In the genomic region with DNA sequence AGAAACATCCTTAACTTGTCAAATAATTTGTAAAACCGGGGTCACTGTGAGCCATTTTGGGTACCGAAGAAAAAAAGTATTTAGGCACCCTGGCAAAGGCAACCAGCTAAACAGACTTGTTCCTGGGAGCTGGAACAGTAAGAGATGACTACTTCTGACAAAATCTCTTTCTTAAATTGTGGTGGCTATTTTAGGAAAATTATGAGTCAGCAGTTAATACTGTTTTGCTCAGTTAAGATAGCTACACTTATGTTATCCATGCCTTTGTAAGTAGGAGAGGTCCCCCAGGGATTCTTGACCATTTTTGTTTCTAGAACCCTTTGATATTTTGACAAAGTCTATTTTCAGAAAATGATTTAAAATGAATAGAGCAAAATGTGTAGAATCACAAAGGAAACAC, we compare ENCODE assay signal across 14 cellular contexts.
A peak's percentile ranks its signal among the peaks of the same experiment; 100 is the strongest.
DNase-seq lines count a peak whose midpoint lies in the region; ATAC-seq, FAIRE-seq and TF ChIP-seq lines count a peak whose summit lies in the region.
"Had no signal": no experiment of that assay in that cellular context is flagged by ENCODE, and none has a peak within 500 bp of the region (broad histone marks: within the 10 kb centered on the region; RNA-seq: fewer than 3 reads in every experiment).

No MANE protein-coding gene starts in this region.

- no peaks in the 10 kb centered on the region for H3K27me3 ChIP-seq in breast epithelium
- H3K27me3 ChIP-seq in astrocyte (ENCODE audit: insufficient read depth, low read length): no peaks in the 10 kb centered on the region
- H3K27me3 ChIP-seq in cardiac muscle cell: no peaks in the 10 kb centered on the region
- H3K27me3 ChIP-seq in thoracic aorta (replicated peaks; ENCODE audit: insufficient read depth): no peaks in the 10 kb centered on the region
- H3K27me3 ChIP-seq: dorsolateral prefrontal cortex had no signal

- H3K27me3 Mint-ChIP-seq in MCF 10A (ENCODE audit: insufficient read depth, unreplicated experiment): no peaks in the 10 kb centered on the region
- no peaks in the 10 kb centered on the region for H3K27me3 Mint-ChIP-seq in astrocyte (ENCODE audit: low read depth, unreplicated experiment)
- H3K27me3 Mint-ChIP-seq: natural killer cell treated with Interleukin-12 subunit alpha and Interleukin-12 subunit beta and Interleukin-15 and Interleukin-18, amount 100 ng/mL, for 72 hours had no signal

- H3K4me3 ChIP-seq in breast epithelium (no peak overlapping the region), astrocyte (ENCODE audit: insufficient read depth, low read depth, low read length) (no peak overlapping the region), cardiac muscle cell (no peak overlapping the region), thoracic aorta (peak overlapping the region; percentile 24)
- H3K4me3 ChIP-seq: dorsolateral prefrontal cortex had no signal

- H3K27ac ChIP-seq in breast epithelium (no peak overlapping the region), astrocyte (ENCODE audit: low read depth, low read length) (peak overlapping the region; percentile 23), cardiac muscle cell (peak overlapping the region; percentile 78), thoracic aorta (peak overlapping the region; percentile 35 to 56)

- H3K27ac Mint-ChIP-seq in MCF 10A (ENCODE audit: low read depth, unreplicated experiment) (no peak overlapping the region), astrocyte (ENCODE audit: unreplicated experiment) (no peak overlapping the region)

- FAIRE-seq in astrocyte (lab: Jason Lieb, UNC): no peak

- H2AFZ ChIP-seq in astrocyte (ENCODE audit: low read depth, low read length): no peak overlapping the region

- TF ChIP-seq POLR2A in breast epithelium (IDR thresholded peaks at IDR 0.05): no peak

- POLR2A ChIA-PET in MCF 10A (lab: Yijun Ruan, JAX): interaction anchor here (0.8 to 1.7 kb wide), 4 partner anchors 15 to 636 kb away, joined by 3 to 4 read pairs (median 3); no protein-coding TSS in a partner anchor

- H3K36me3 ChIP-seq in breast epithelium (no peaks in the 10 kb centered on the region), astrocyte (ENCODE audit: insufficient read depth, low read length) (peaks cover 4% of the 10 kb centered on the region), cardiac muscle cell (no peaks in the 10 kb centered on the region), thoracic aorta (no peaks in the 10 kb centered on the region)

- no peak for TF ChIP-seq CTCF in MCF 10A (IDR thresholded peaks at IDR 0.05; ENCODE audit: unreplicated experiment)
- TF ChIP-seq CTCF in breast epithelium (IDR thresholded peaks at IDR 0.05): no peak
- TF ChIP-seq CTCF in astrocyte (IDR thresholded peaks at IDR 0.05; ENCODE audit: insufficient read depth, low read depth, low read length): no peak
- no peak for TF ChIP-seq CTCF in cardiac muscle cell (IDR thresholded peaks at IDR 0.05; ENCODE audit: low read depth, low read length)
- no peak for TF ChIP-seq CTCF in thoracic aorta (IDR thresholded peaks at IDR 0.05)

- H4K20me1 ChIP-seq in astrocyte (ENCODE audit: insufficient read depth, low read length): peaks cover 4% of the 10 kb centered on the region

- peak overlapping the region; percentile 35 for H3K4me2 ChIP-seq in astrocyte (ENCODE audit: low read length)

- BruUV-seq in MCF 10A (replicated peaks; lab: Mats Ljungman, UMichigan): no TSS peak

- peaks cover 15% of the 10 kb centered on the region for H3K36me3 Mint-ChIP-seq in MCF 10A (ENCODE audit: insufficient read depth, unreplicated experiment)
- H3K36me3 Mint-ChIP-seq in astrocyte (ENCODE audit: low read depth, unreplicated experiment): peaks cover 1% of the 10 kb centered on the region

- no peaks in the 10 kb centered on the region for H3K9me3 Mint-ChIP-seq in MCF 10A (ENCODE audit: unreplicated experiment)
- H3K9me3 Mint-ChIP-seq in astrocyte (ENCODE audit: unreplicated experiment): no peaks in the 10 kb centered on the region
- H3K9me3 Mint-ChIP-seq: natural killer cell treated with Interleukin-12 subunit alpha and Interleukin-12 subunit beta and Interleukin-15 and Interleukin-18, amount 100 ng/mL, for 72 hours had no signal

- CTCF ChIA-PET in MCF 10A (lab: Yijun Ruan, JAX): interaction anchor here (1.0 kb wide), 1 partner anchor 286 kb away, joined by 4 read pairs; no protein-coding TSS in a partner anchor

- H3K4me3 Mint-ChIP-seq in MCF 10A (ENCODE audit: unreplicated experiment) (no peak overlapping the region), astrocyte (ENCODE audit: unreplicated experiment) (no peak overlapping the region)
- H3K4me3 Mint-ChIP-seq: natural killer cell treated with Interleukin-12 subunit alpha and Interleukin-12 subunit beta and Interleukin-15 and Interleukin-18, amount 100 ng/mL, for 72 hours had no signal

- ATAC-seq in thoracic aorta (ENCODE audit: insufficient number of reproducible peaks, low FRiP score, low read depth) (no peak), HG03280 (IDR thresholded peaks at IDR 0.05; ENCODE audit: unreplicated experiment) (no peak)
- ATAC-seq: natural killer cell treated with Interleukin-12 subunit alpha and Interleukin-12 subunit beta and Interleukin-15 and Interleukin-18, amount 100 ng/mL, for 72 hours had no signal

- intact Hi-C loops in MCF 10A (cut with micrococcal nuclease) (no loop called here), breast epithelium (cut with DNase I; ENCODE audit: low total_unique reads) (no loop called here)

- peak; percentile 20 for DNase-seq in MCF 10A (ENCODE audit: unreplicated experiment)
- no peak for DNase-seq in breast epithelium (ENCODE audit: low spot score in 2 of 2)
- peak; percentile 77 for DNase-seq in astrocyte (ENCODE audit: low read depth)
- peak; percentile 7 to 76 for DNase-seq in cardiac muscle cell (ENCODE audit: low read depth in 1 of 2, low spot score in 1 of 2)
- no peak for DNase-seq in thoracic aorta (ENCODE audit: low spot score)
- no peak for DNase-seq in NCI-H1092 (lab: John Stamatoyannopoulos, UW)
- no peak for DNase-seq in HK-2 (ENCODE audit: unreplicated experiment)
- DNase-seq: activated CD4-positive, alpha-beta T cell treated with anti-CD3 and anti-CD28 coated beads for 1 hour; dorsolateral prefrontal cortex; H7; NCI-H510A; stimulated activated naive CD4-positive, alpha-beta T cell had no signal

- H3K9me3 ChIP-seq in breast epithelium (no peaks in the 10 kb centered on the region), astrocyte (ENCODE audit: insufficient read depth, low read depth, low read length) (no peaks in the 10 kb centered on the region), cardiac muscle cell (ENCODE audit: low read depth) (no peaks in the 10 kb centered on the region), thoracic aorta (no peaks in the 10 kb centered on the region)

- peak overlapping the region; percentile 0 for H3K9ac ChIP-seq in astrocyte (ENCODE audit: low read length)

- H3K4me1 Mint-ChIP-seq in MCF 10A (ENCODE audit: insufficient read depth, unreplicated experiment) (peaks cover 10% of the 10 kb centered on the region), astrocyte (ENCODE audit: low read depth, unreplicated experiment) (peaks cover 10% of the 10 kb centered on the region)

- H3K4me1 ChIP-seq in breast epithelium (no peaks in the 10 kb centered on the region), astrocyte (ENCODE audit: insufficient read depth, low read length) (peaks cover 13% of the 10 kb centered on the region), cardiac muscle cell (ENCODE audit: low read depth) (peaks cover 12% of the 10 kb centered on the region), thoracic aorta (ENCODE audit: control insufficient read depth in 1 of 2, low read depth in 2 of 2) (peaks cover 11 to 19% of the 10 kb centered on the region in 2 donors)

- peaks cover 4% of the 10 kb centered on the region for H3K79me2 ChIP-seq in astrocyte (ENCODE audit: insufficient read depth, low read length)

Comparison
In these comparisons a context has a peak if more than half of its experiments do, and no peak if none do; other contexts are left out.
1. DNase-seq: peak in MCF 10A (single experiment), astrocyte (single experiment) and cardiac muscle cell (2 of 2); none in breast epithelium (0 of 2), thoracic aorta (single experiment), NCI-H1092 (single experiment) and HK-2 (single experiment).
2. H3K27ac ChIP-seq: peak in astrocyte (single experiment), cardiac muscle cell (single experiment) and thoracic aorta (2 of 2); none in breast epithelium (0 of 2).